Comparison of ENCODE assay signal across 1 cellular context in genomic region chr9:33452828-33453271, GRCh38.
TF ChIP-seq lines count a peak whose summit lies in the region.

No MANE protein-coding gene starts in this region.

TF ChIP-seq in K562, 482 proteins besides CTCF, POLR2A, EP300 and RAD21 (continues in another document):
- TF ChIP-seq HOXB6 (CRISPR knock-in tag; IDR thresholded peaks at IDR 0.05; ENCODE audit: borderline replicate concordance) = no peak
- TF ChIP-seq ZNF263 (CRISPR knock-in tag; IDR thresholded peaks at IDR 0.05; ENCODE audit: borderline replicate concordance) = peak; percentile 49; the same call in 1 of the 2 replicates
- TF ChIP-seq ESRRB (CRISPR knock-in tag; IDR thresholded peaks at IDR 0.05; ENCODE audit: borderline replicate concordance) = no peak
- TF ChIP-seq CREB3 (tag; conservative IDR thresholded peaks at IDR 0.05; ENCODE audit: low read depth) = no peak
- TF ChIP-seq CGGBP1 (CRISPR knock-in tag; IDR thresholded peaks at IDR 0.05) = no peak
- peak; percentile 85 for TF ChIP-seq ZBTB7A (IDR thresholded peaks at IDR 0.05; ENCODE audit: borderline replicate concordance, control insufficient read depth, low read depth, low read length)
- TF ChIP-seq POLR2G (IDR thresholded peaks at IDR 0.05; ENCODE audit: low read depth, low read length) = peak; percentile 48; the same call in 1 of the 2 replicates
- no peak for TF ChIP-seq STAG1 (CRISPR knock-in tag; IDR thresholded peaks at IDR 0.05; ENCODE audit: borderline replicate concordance)
- no peak for TF ChIP-seq RAD51 (IDR thresholded peaks at IDR 0.05; ENCODE audit: borderline replicate concordance, low read depth)
- no peak for TF ChIP-seq SIRT6 (IDR thresholded peaks at IDR 0.05; ENCODE audit: low read depth, low read length)
- TF ChIP-seq FOSL1 (tag; conservative IDR thresholded peaks at IDR 0.05) = peak; percentile 66
- TF ChIP-seq ZNF395 (CRISPR knock-in tag; IDR thresholded peaks at IDR 0.05) = no peak
- no peak for TF ChIP-seq PYGO2 (tag; IDR thresholded peaks at IDR 0.05)
- TF ChIP-seq HDGF (IDR thresholded peaks at IDR 0.05) = no peak
- no peak for TF ChIP-seq ZNF76 (CRISPR knock-in tag; IDR thresholded peaks at IDR 0.05; ENCODE audit: borderline replicate concordance)
- no peak for TF ChIP-seq ZNF282 (CRISPR knock-in tag; IDR thresholded peaks at IDR 0.05)
- TF ChIP-seq SETDB1 (IDR thresholded peaks at IDR 0.05; ENCODE audit: low read length) = no peak
- no peak for TF ChIP-seq CBX8 (IDR thresholded peaks at IDR 0.05; ENCODE audit: borderline replicate concordance, extremely low read depth, low read depth, low read length, poor library complexity, severe bottlenecking)
- 0 out of 2 replicates have a peak, but pooled peaks have one; percentile 28 for TF ChIP-seq SMC3 (conservative IDR thresholded peaks at IDR 0.05; ENCODE audit: insufficient read depth, low read depth, low read length)
- no peak for TF ChIP-seq SMARCE1 (IDR thresholded peaks at IDR 0.05)
- TF ChIP-seq ZNF436 (CRISPR knock-in tag; IDR thresholded peaks at IDR 0.05) = no peak
- TF ChIP-seq MECOM (CRISPR knock-in tag; IDR thresholded peaks at IDR 0.05) = no peak
- no peak for TF ChIP-seq ZNF146 (CRISPR knock-in tag; IDR thresholded peaks at IDR 0.05; ENCODE audit: unreplicated experiment)
- TF ChIP-seq SP1 (CRISPR knock-in tag; IDR thresholded peaks at IDR 0.05) = no peak
- TF ChIP-seq PTRF (tag; IDR thresholded peaks at IDR 0.05) = no peak
- peak in 1 of 2 experiments; percentile 36; a peak in 1 of 4 replicates for TF ChIP-seq MNT (conservative IDR thresholded peaks at IDR 0.05)
- no peak for TF ChIP-seq ZNF717 (CRISPR knock-in tag; IDR thresholded peaks at IDR 0.05)
- no peak for TF ChIP-seq ZBTB12 (CRISPR knock-in tag; IDR thresholded peaks at IDR 0.05)
- no peak for TF ChIP-seq TEAD4 (IDR thresholded peaks at IDR 0.05; ENCODE audit: low read length)
- no peak for TF ChIP-seq TEAD4 (CRISPR knock-in tag; IDR thresholded peaks at IDR 0.05; ENCODE audit: borderline replicate concordance)
- TF ChIP-seq SIN3B (IDR thresholded peaks at IDR 0.05; ENCODE audit: low read depth) = no peak
- no peak for TF ChIP-seq ZNF699 (CRISPR knock-in tag; IDR thresholded peaks at IDR 0.05; ENCODE audit: insufficient replicate concordance)
- TF ChIP-seq GTF2B (IDR thresholded peaks at IDR 0.05; ENCODE audit: extremely low read depth, insufficient read length) = no peak
- no peak for TF ChIP-seq ZNF224 (CRISPR knock-in tag; IDR thresholded peaks at IDR 0.05)
- TF ChIP-seq NCOA2 (IDR thresholded peaks at IDR 0.05; ENCODE audit: partially characterized antibody in 2 of 2) = no peak
- peak; percentile 22 for TF ChIP-seq HNRNPLL (IDR thresholded peaks at IDR 0.05; ENCODE audit: low read depth, low read length, poor library complexity, severe bottlenecking)
- no peak for TF ChIP-seq TCF7L2 (IDR thresholded peaks at IDR 0.05; ENCODE audit: low read depth, low read length)
- TF ChIP-seq ETV6 (IDR thresholded peaks at IDR 0.05; ENCODE audit: borderline replicate concordance in 1 of 2, low read depth in 2 of 2, low read length in 1 of 2) = no peak
- TF ChIP-seq ETV6 (CRISPR knock-in tag; IDR thresholded peaks at IDR 0.05; ENCODE audit: borderline replicate concordance) = no peak
- TF ChIP-seq BRD9 (IDR thresholded peaks at IDR 0.05; ENCODE audit: low read depth, partially characterized antibody) = no peak
- peak; percentile 70 for TF ChIP-seq JUND (IDR thresholded peaks at IDR 0.05; ENCODE audit: borderline replicate concordance, low read depth, low read length)
- no peak; the same call in 2 of the 3 replicates for TF ChIP-seq JUND (tag; IDR thresholded peaks at IDR 0.05; ENCODE audit: borderline replicate concordance, low read depth, low read length)
- peak in 1 of 3 experiments; percentile 34 for TF ChIP-seq YY1 (IDR thresholded peaks at IDR 0.05; ENCODE audit: borderline replicate concordance in 1 of 3, control insufficient read depth in 1 of 3, extremely low read depth in 1 of 3, insufficient read depth in 3 of 3, insufficient read length in 1 of 3, insufficient replicate concordance in 2 of 3, low read depth in 1 of 3, low read length in 2 of 3)
- TF ChIP-seq E2F4 (CRISPR knock-in tag; IDR thresholded peaks at IDR 0.05; ENCODE audit: low read depth) = no peak
- no peak for TF ChIP-seq SMARCA5 (IDR thresholded peaks at IDR 0.05)
- no peak for TF ChIP-seq BDP1 (IDR thresholded peaks at IDR 0.05; ENCODE audit: insufficient read depth, insufficient read length)
- 0 out of 2 replicates have a peak, but pooled peaks have one; percentile 13 for TF ChIP-seq MYC (IDR thresholded peaks at IDR 0.05; ENCODE audit: low read depth, low read length)
- TF ChIP-seq MYC (CRISPR knock-in tag; IDR thresholded peaks at IDR 0.05; ENCODE audit: borderline replicate concordance, low read depth) = no peak
- no peak for TF ChIP-seq ZNF77 (CRISPR knock-in tag; IDR thresholded peaks at IDR 0.05)
- TF ChIP-seq TRIM24 (IDR thresholded peaks at IDR 0.05) = no peak
- TF ChIP-seq FOXK2 (conservative IDR thresholded peaks at IDR 0.05 in 1 of 2, IDR thresholded peaks at IDR 0.05 in 1 of 2; ENCODE audit: low read depth in 2 of 2) = no peak
- no peak for TF ChIP-seq TAL1 (IDR thresholded peaks at IDR 0.05)
- no peak for TF ChIP-seq ZNF212 (CRISPR knock-in tag; IDR thresholded peaks at IDR 0.05)
- TF ChIP-seq RBM22 (IDR thresholded peaks at IDR 0.05; ENCODE audit: low read depth, low read length, poor library complexity, severe bottlenecking) = no peak
- no peak for TF ChIP-seq ZBTB1 (CRISPR knock-in tag; IDR thresholded peaks at IDR 0.05; ENCODE audit: borderline replicate concordance, low read depth)
- TF ChIP-seq COPS2 (conservative IDR thresholded peaks at IDR 0.05) = no peak
- TF ChIP-seq HDAC1 (IDR thresholded peaks at IDR 0.05) = no peak
- no peak for TF ChIP-seq NR3C1 (CRISPR knock-in tag; IDR thresholded peaks at IDR 0.05)
- TF ChIP-seq LEF1 (IDR thresholded peaks at IDR 0.05) = no peak
- TF ChIP-seq HNRNPUL1 (IDR thresholded peaks at IDR 0.05; ENCODE audit: low read length) = no peak
- TF ChIP-seq HOMEZ (CRISPR knock-in tag; IDR thresholded peaks at IDR 0.05) = no peak
- no peak for TF ChIP-seq HSF4 (CRISPR knock-in tag; IDR thresholded peaks at IDR 0.05; ENCODE audit: borderline replicate concordance)
- no peak for TF ChIP-seq FOXJ3 (CRISPR knock-in tag; IDR thresholded peaks at IDR 0.05)
- no peak for TF ChIP-seq ZNF384 (IDR thresholded peaks at IDR 0.05; ENCODE audit: low read depth, low read length)
- no peak for TF ChIP-seq E4F1 (CRISPR knock-in tag; IDR thresholded peaks at IDR 0.05; ENCODE audit: borderline replicate concordance)
- peak; percentile 26 for TF ChIP-seq CTCFL (IDR thresholded peaks at IDR 0.05; ENCODE audit: borderline replicate concordance, insufficient read depth, low read depth, low read length, poor library complexity, severe bottlenecking)
